In the genomic region with DNA sequence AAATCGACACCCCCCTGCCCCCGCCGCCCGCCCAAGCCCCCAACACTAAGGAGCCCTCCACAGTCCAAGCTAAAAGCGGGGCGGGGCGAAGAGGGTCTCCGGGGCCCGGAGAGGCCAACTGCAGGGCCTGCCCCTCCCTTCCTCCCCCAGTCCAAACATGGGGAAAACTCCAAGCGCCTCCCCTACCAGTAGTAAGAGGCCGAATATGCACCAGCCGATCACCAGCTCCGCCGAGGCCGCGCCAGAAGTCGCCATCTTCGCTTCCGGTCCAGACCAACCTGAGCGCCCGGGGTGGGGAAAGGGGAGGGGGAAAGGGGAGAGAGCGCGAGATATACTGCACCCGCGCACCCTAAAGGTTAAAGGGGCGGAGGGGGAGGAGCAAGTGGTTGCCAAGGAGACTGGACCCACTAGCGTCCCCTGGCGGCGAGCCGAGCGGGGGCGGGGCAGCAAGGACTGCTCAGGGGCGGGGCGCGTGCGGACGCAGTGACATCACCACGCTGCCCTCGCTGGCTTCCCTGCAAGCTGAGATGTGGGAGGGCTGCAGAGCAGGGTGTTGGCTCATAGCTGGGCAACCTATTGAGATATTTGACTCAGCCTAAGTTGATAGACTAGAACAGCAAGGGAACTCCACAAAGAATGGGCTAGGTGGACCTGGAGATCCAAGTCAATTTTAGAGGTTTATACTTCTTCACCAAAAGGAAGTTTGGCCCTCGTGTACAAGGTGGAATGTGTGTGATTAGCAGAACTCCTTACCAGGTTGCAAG, we compare ENCODE assay signal across 8 cellular contexts. TPM values are rescaled to one million over a fixed set of nuclear protein-coding genes. Genes with fewer than 3 reads are reported as not detected.
DNase-seq lines count a peak whose midpoint lies in the region; ATAC-seq and TF ChIP-seq lines count a peak whose summit lies in the region.

Gene LMBRD1 (minus strand): TSS at position 384 of the 764 bp plus-strand sequence. CDS start 129 bp downstream, at position 255.

- H3K9me3 ChIP-seq in lung (ENCODE audit: control insufficient read depth in 2 of 2, insufficient read depth in 1 of 2, low read length in 1 of 2): no peaks in the 10 kb centered on the region

- peak within 1 kb of the TSS; percentile 79 for H3K4me3 ChIP-seq in lung

- DNase-seq in COLO829 (ENCODE audit: low spot score) (peak; percentile 90), HS-5 (ENCODE audit: low read depth) (peak; percentile 76), NK-92 (lab: John Stamatoyannopoulos, UW; ENCODE audit: unreplicated experiment) (peak; percentile 92), lung (ENCODE audit: low spot score) (peak; percentile 97)
- DNase-seq in activated CD8-positive, alpha-beta memory T cell treated with anti-CD3 and anti-CD28 coated beads for 24 hours: peak; percentile 100
- DNase-seq in effector CD4-positive, alpha-beta T cell: peak; percentile 99
- peak; percentile 97 to 99 (median 98) for DNase-seq in stimulated activated CD4-positive, alpha-beta T cell treated with anti-CD3 and anti-CD28 coated beads, TNF-alpha, amount 100 ng/mL, for 4 hours (ENCODE audit: low read depth in 3 of 3)

- ATAC-seq in GM19468 (IDR thresholded peaks at IDR 0.05; ENCODE audit: extremely low read depth, unreplicated experiment) (peak; percentile 92), lung (ENCODE audit: insufficient read depth, low FRiP score) (peak; percentile 95)

- 2% methylated on average over 38 to 40 of the region's 40 CpGs for WGBS in lung, 2 donors

- H3K27me3 ChIP-seq in lung (ENCODE audit: control insufficient read depth, insufficient read depth): no peaks in the 10 kb centered on the region

- peak; percentile 82 for TF ChIP-seq CTCF in lung (IDR thresholded peaks at IDR 0.05; ENCODE audit: control extremely low read depth, extremely low read depth)

- peak within 1 kb of the TSS; percentile 92 to 99 for H3K27ac ChIP-seq in lung (ENCODE audit: low read depth in 1 of 2, low read length in 1 of 2)

- H3K4me1 ChIP-seq in lung (ENCODE audit: control insufficient read depth in 2 of 2, insufficient read depth in 2 of 2, low read length in 2 of 2): peaks cover 2 to 4% of the 10 kb centered on the region in 2 donors

- H3K36me3 ChIP-seq in lung (ENCODE audit: control insufficient read depth in 2 of 2, insufficient read depth in 2 of 2, low read length in 2 of 2): no peaks in the 10 kb centered on the region

RNA-seq across cellular contexts. Expression of gene LMBRD1, which starts in this region (rescaled TPM):
- 100 to 1,000 TPM in 1 of 2 donors, 10 to 100 TPM in 1; 46.5 to 102 TPM for total RNA-seq in lung
- polyA plus RNA-seq in lung: 10 to 100 TPM; 31.2 to 37.0 TPM

Comparison
In these comparisons a context has a peak if more than half of its experiments do, and no peak if none do; other contexts are left out.
1. Peak in every context shown above with its lines: DNase-seq, ATAC-seq, H3K4me3 ChIP-seq and H3K27ac ChIP-seq.